In genomic region chr19:57820599-57820998, GRCh38 we compare ENCODE assay signal across 8 cellular contexts. TPM values are rescaled to one million over a fixed set of nuclear protein-coding genes. Genes with fewer than 3 reads are reported as not detected.
DNase-seq lines count a peak whose midpoint lies in the region; ATAC-seq and TF ChIP-seq lines count a peak whose summit lies in the region.

No MANE protein-coding gene starts in this region.

- H3K9me3 ChIP-seq in BE2C (no peaks in the 10 kb centered on the region), Karpas-422 (ENCODE audit: low read length) (no peaks in the 10 kb centered on the region)

- H3K36me3 ChIP-seq in BE2C (peaks cover 26% of the 10 kb centered on the region), Karpas-422 (ENCODE audit: insufficient read depth, low read length) (peaks cover 49% of the 10 kb centered on the region)

- H3K27me3 Mint-ChIP-seq in natural killer cell treated with Interleukin-12 subunit alpha and Interleukin-12 subunit beta and Interleukin-15 and Interleukin-18, amount 100 ng/mL, for 72 hours: no peaks in the 10 kb centered on the region

- no peak overlapping the region for H2AFZ ChIP-seq in Karpas-422 (ENCODE audit: low read length)

- peak overlapping the region; percentile 92 for H3K9ac ChIP-seq in Karpas-422 (ENCODE audit: low read length)

- H3K4me1 Mint-ChIP-seq in natural killer cell treated with Interleukin-12 subunit alpha and Interleukin-12 subunit beta and Interleukin-15 and Interleukin-18, amount 100 ng/mL, for 72 hours (ENCODE audit: low read depth in 2 of 2): peaks cover 39 to 40% of the 10 kb centered on the region in 2 donors

- DNase-seq in BE2C (no peak), Karpas-422 (no peak), coronary artery (ENCODE audit: low spot score) (no peak), globus pallidus (ENCODE audit: low spot score) (no peak), caudate nucleus (lab: John Stamatoyannopoulos, UW) (no peak)
- no peak for DNase-seq in natural killer cell treated with Interleukin-12 subunit alpha and Interleukin-12 subunit beta and Interleukin-15 and Interleukin-18, amount 100 ng/mL, for 72 hours (ENCODE audit: low spot score)

- H3K36me3 Mint-ChIP-seq in natural killer cell treated with Interleukin-12 subunit alpha and Interleukin-12 subunit beta and Interleukin-15 and Interleukin-18, amount 100 ng/mL, for 72 hours: peaks cover 16% of the 10 kb centered on the region

- no peaks in the 10 kb centered on the region for H3K9me3 Mint-ChIP-seq in natural killer cell treated with Interleukin-12 subunit alpha and Interleukin-12 subunit beta and Interleukin-15 and Interleukin-18, amount 100 ng/mL, for 72 hours

- H4K20me1 ChIP-seq in Karpas-422 (ENCODE audit: insufficient read depth, low read depth, low read length): no peaks in the 10 kb centered on the region

- H3K79me2 ChIP-seq in Karpas-422 (ENCODE audit: low read length): peaks cover 75% of the 10 kb centered on the region

- peak overlapping the region; percentile 70 for H3K4me2 ChIP-seq in Karpas-422 (ENCODE audit: low read depth, low read length, poor library complexity, severe bottlenecking)

- H3K9me2 ChIP-seq in Karpas-422 (replicated peaks; ENCODE audit: insufficient read depth, low read length): no peaks in the 10 kb centered on the region

- H3K27ac ChIP-seq in Karpas-422 (ENCODE audit: low read length): peak overlapping the region; percentile 46; the same call in 1 of the 2 replicates
- no peak overlapping the region for H3K27ac ChIP-seq in coronary artery
- no peak overlapping the region for H3K27ac ChIP-seq in caudate nucleus (ENCODE audit: low read depth, low read length)

- peak overlapping the region; percentile 96 to 99 for H3K27ac Mint-ChIP-seq in natural killer cell treated with Interleukin-12 subunit alpha and Interleukin-12 subunit beta and Interleukin-15 and Interleukin-18, amount 100 ng/mL, for 72 hours

- ATAC-seq in natural killer cell treated with Interleukin-12 subunit alpha and Interleukin-12 subunit beta and Interleukin-15 and Interleukin-18, amount 100 ng/mL, for 72 hours: no peak
- ATAC-seq in HG03280 (IDR thresholded peaks at IDR 0.05; ENCODE audit: unreplicated experiment): no peak
- no peak for ATAC-seq in HG03097 (IDR thresholded peaks at IDR 0.05; ENCODE audit: low FRiP score, unreplicated experiment)

- H3K27me3 ChIP-seq in BE2C (no peaks in the 10 kb centered on the region), Karpas-422 (ENCODE audit: low read length) (no peaks in the 10 kb centered on the region)

- peak overlapping the region; percentile 99 for H3K4me3 ChIP-seq in BE2C (ENCODE audit: low read depth, low read length)
- peak overlapping the region; percentile 75 for H3K4me3 ChIP-seq in Karpas-422 (ENCODE audit: low read length)
- peak overlapping the region; percentile 97 for H3K4me3 ChIP-seq in coronary artery

- peak overlapping the region; percentile 94 for H3K4me3 Mint-ChIP-seq in natural killer cell treated with Interleukin-12 subunit alpha and Interleukin-12 subunit beta and Interleukin-15 and Interleukin-18, amount 100 ng/mL, for 72 hours

- H3K4me1 ChIP-seq in BE2C: no peaks in the 10 kb centered on the region
- H3K4me1 ChIP-seq in Karpas-422 (ENCODE audit: low read length): peaks cover 48% of the 10 kb centered on the region

- TF ChIP-seq CTCF in BE2C (IDR thresholded peaks at IDR 0.05; ENCODE audit: low read depth, low read length): no peak
- no peak for TF ChIP-seq CTCF in coronary artery (IDR thresholded peaks at IDR 0.05)

RNA-seq across cellular contexts. Expression of gene ZNF552, which starts 5.9 kb away (rescaled TPM):
- polyA plus RNA-seq in BE2C (2012; ENCODE audit: insufficient read depth, insufficient read length, low read depth): 3.3 TPM
- total RNA-seq in Karpas-422 (2014; rRNA removed; shearing (Covaris generic); ENCODE audit: low replicate concordance): 17.7 and 20.3 TPM in 2 replicates
- total RNA-seq in natural killer cell treated with Interleukin-12 subunit alpha and Interleukin-12 subunit beta and Interleukin-15 and Interleukin-18, amount 100 ng/mL, for 72 hours: 10 to 100 TPM in 1 of 2 donors, 1 to 10 TPM in 1; 6.8 to 10.9 TPM

RNA-seq across cellular contexts. Expression of gene ZNF587B, which starts 9.5 kb away (rescaled TPM):
- 1.3 TPM for polyA plus RNA-seq in BE2C (2012; ENCODE audit: insufficient read depth, insufficient read length, low read depth)
- total RNA-seq in Karpas-422 (2014; rRNA removed; shearing (Covaris generic); ENCODE audit: low replicate concordance): 16.3 and 20.1 TPM in 2 replicates
- total RNA-seq in natural killer cell treated with Interleukin-12 subunit alpha and Interleukin-12 subunit beta and Interleukin-15 and Interleukin-18, amount 100 ng/mL, for 72 hours: 10 to 100 TPM; 19.2 to 43.2 TPM

RNA-seq across cellular contexts. Expression of gene ZNF587, which starts 29.1 kb away (rescaled TPM):
- 8.8 TPM for polyA plus RNA-seq in BE2C (2012; ENCODE audit: insufficient read depth, insufficient read length, low read depth)
- total RNA-seq in Karpas-422 (2014; rRNA removed; shearing (Covaris generic); ENCODE audit: low replicate concordance): 22.2 and 36.4 TPM in 2 replicates
- 10 to 100 TPM; 34.5 to 72.5 TPM for total RNA-seq in natural killer cell treated with Interleukin-12 subunit alpha and Interleukin-12 subunit beta and Interleukin-15 and Interleukin-18, amount 100 ng/mL, for 72 hours

RNA-seq across cellular contexts. Expression of gene ZNF586, which starts 51.1 kb away (rescaled TPM):
- polyA plus RNA-seq in BE2C (2012; ENCODE audit: insufficient read depth, insufficient read length, low read depth): 9.1 TPM
- total RNA-seq in Karpas-422 (2014; rRNA removed; shearing (Covaris generic); ENCODE audit: low replicate concordance): 33.7 and 35.9 TPM in 2 replicates
- 10 to 100 TPM; 19.4 to 20.1 TPM for total RNA-seq in natural killer cell treated with Interleukin-12 subunit alpha and Interleukin-12 subunit beta and Interleukin-15 and Interleukin-18, amount 100 ng/mL, for 72 hours
